In the genomic region with DNA sequence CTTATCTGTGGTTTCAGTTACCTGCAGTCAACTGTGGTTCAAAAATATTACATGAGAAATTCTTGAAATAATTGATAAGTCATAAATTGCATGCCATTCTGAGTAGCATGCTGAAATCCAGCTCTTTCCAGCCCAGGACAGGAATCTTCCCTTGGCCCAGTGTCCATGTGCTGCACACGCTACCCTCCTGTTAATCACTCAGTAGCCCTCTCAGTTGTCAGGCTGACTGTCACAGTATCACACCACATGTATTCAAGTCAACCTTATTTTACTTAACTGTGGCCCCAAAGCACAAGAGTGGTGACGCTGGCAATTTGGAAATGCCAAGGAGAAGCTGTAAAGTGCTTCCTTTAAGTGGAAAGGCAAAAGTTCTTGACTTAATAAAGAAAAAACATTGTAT, we compare ENCODE assay signal across 27 cellular contexts.
"Had no signal": no experiment of that assay in that cellular context is flagged by ENCODE, and none has a peak within 500 bp of the region (broad histone marks: within the 10 kb centered on the region; RNA-seq: fewer than 3 reads in every experiment).

No MANE protein-coding gene starts in this region.

- H3K4me1 Mint-ChIP-seq: naive thymus-derived CD8-positive, alpha-beta T cell had no signal

- H3K27ac ChIP-seq: coronary artery, gastrocnemius medialis, hepatocyte, lower lobe of right lung, ovary, psoas muscle, right lobe of liver, stomach, thyroid gland had no signal

- H3K4me3 Mint-ChIP-seq: effector memory CD8-positive, alpha-beta T cell; memory B cell; naive thymus-derived CD8-positive, alpha-beta T cell had no signal

- H3K9me3 Mint-ChIP-seq: effector memory CD8-positive, alpha-beta T cell; naive thymus-derived CD8-positive, alpha-beta T cell had no signal

- H2AFZ ChIP-seq: hepatocyte had no signal

- H3K36me3 Mint-ChIP-seq: memory B cell; naive thymus-derived CD8-positive, alpha-beta T cell had no signal

- H3K4me2 ChIP-seq: hepatocyte, smooth muscle cell had no signal

- H3K9me3 ChIP-seq: gastrocnemius medialis, heart left ventricle, lower lobe of right lung, ovary, psoas muscle, right lobe of liver, stomach, thyroid gland had no signal

- DNase-seq: dermis blood vessel endothelial cell; effector memory CD8-positive, alpha-beta T cell; foreskin fibroblast; gastrocnemius medialis; heart left ventricle; kidney; lower lobe of right lung; midbrain; naive thymus-derived CD8-positive, alpha-beta T cell; occipital lobe; ovary; posterior cingulate gyrus; psoas muscle; right lobe of liver; stimulated activated CD4-positive, alpha-beta T cell treated with anti-CD3 and anti-CD28 coated beads, Interleukin-12 subunit alpha, Interleukin-12 subunit beta, amount 100 ng/mL, for 4 hours; stimulated activated CD4-positive, alpha-beta T cell treated with anti-CD3 and anti-CD28 coated beads, Interleukin-1b, Interleukin-23, amount 100 ng/mL, for 48 hours; stimulated activated CD4-positive, alpha-beta T cell treated with anti-CD3 and anti-CD28 coated beads, Interleukin-4, amount 100 ng/mL, for 1 hour; stimulated activated CD8-positive, alpha-beta memory T cell treated with anti-CD3 and anti-CD28 coated beads, Interleukin-4, amount 100 ng/mL, for 48 hours; stimulated activated naive CD4-positive, alpha-beta T cell treated with Interleukin-2 at 50 U/mL for 16 hours; stomach; thyroid gland; trophoblast cell had no signal

- H3K4me3 ChIP-seq: coronary artery, gastrocnemius medialis, heart left ventricle, hepatocyte, lower lobe of right lung, ovary, psoas muscle, right lobe of liver, smooth muscle cell, stomach, thyroid gland had no signal

- H3K27ac Mint-ChIP-seq: effector memory CD8-positive, alpha-beta T cell; memory B cell; naive thymus-derived CD8-positive, alpha-beta T cell had no signal

- H3K36me3 ChIP-seq: gastrocnemius medialis, heart left ventricle, lower lobe of right lung, ovary, right lobe of liver, thyroid gland had no signal

- ATAC-seq: effector memory CD8-positive, alpha-beta T cell; gastrocnemius medialis; left lobe of liver; naive thymus-derived CD8-positive, alpha-beta T cell; right lobe of liver had no signal

- H3K4me1 ChIP-seq: gastrocnemius medialis, psoas muscle, right lobe of liver, stomach had no signal

- H3K27me3 ChIP-seq: heart left ventricle, hepatocyte, ovary, right lobe of liver, stomach, thyroid gland had no signal
